In genomic region chr4:68797618-68798017, GRCh38 we compare ENCODE assay signal across 2 cellular contexts.
TF ChIP-seq lines count a peak whose summit lies in the region.

No MANE protein-coding gene starts in this region.

TF ChIP-seq in A549, 52 proteins besides CTCF, POLR2A, EP300 and RAD21 (continued from another document):
- TF ChIP-seq NFE2L2 (conservative IDR thresholded peaks at IDR 0.05; ENCODE audit: low read length) = no peak
- no peak for TF ChIP-seq BCL3 (IDR thresholded peaks at IDR 0.05)
- TF ChIP-seq ZC3H11A (IDR thresholded peaks at IDR 0.05) = no peak
- no peak for TF ChIP-seq RCOR1 (IDR thresholded peaks at IDR 0.05; ENCODE audit: low read depth, low read length)
- no peak for TF ChIP-seq KDM5A (IDR thresholded peaks at IDR 0.05)
- no peak for TF ChIP-seq NR3C1 (IDR thresholded peaks at IDR 0.05)
- no peak for TF ChIP-seq FOSL2 (IDR thresholded peaks at IDR 0.05)
- TF ChIP-seq FOSL2 (CRISPR knock-in tag; IDR thresholded peaks at IDR 0.05) = no peak
- no peak for TF ChIP-seq HES2 (IDR thresholded peaks at IDR 0.05)
- TF ChIP-seq EHMT2 (IDR thresholded peaks at IDR 0.05; ENCODE audit: low read depth) = no peak
- TF ChIP-seq JUNB (IDR thresholded peaks at IDR 0.05) = no peak
- no peak for TF ChIP-seq ATOH8 (CRISPR knock-in tag; IDR thresholded peaks at IDR 0.05; ENCODE audit: low read depth)
- no peak for TF ChIP-seq EHF (CRISPR knock-in tag; IDR thresholded peaks at IDR 0.05)
- no peak for TF ChIP-seq SMC3 (IDR thresholded peaks at IDR 0.05)
- no peak for TF ChIP-seq BHLHE40 (IDR thresholded peaks at IDR 0.05; ENCODE audit: low read depth, low read length)
- TF ChIP-seq CEBPB (IDR thresholded peaks at IDR 0.05) = no peak
- TF ChIP-seq, protein P1, sequence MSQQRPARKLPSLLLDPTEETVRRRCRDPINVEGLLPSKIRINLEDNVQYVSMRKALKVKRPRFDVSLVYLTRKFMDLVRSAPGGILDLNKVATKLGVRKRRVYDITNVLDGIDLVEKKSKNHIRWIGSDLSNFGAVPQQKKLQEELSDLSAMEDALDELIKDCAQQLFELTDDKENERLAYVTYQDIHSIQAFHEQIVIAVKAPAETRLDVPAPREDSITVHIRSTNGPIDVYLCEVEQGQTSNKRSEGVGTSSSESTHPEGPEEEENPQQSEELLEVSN (IDR thresholded peaks at IDR 0.05; ENCODE audit: borderline replicate concordance, low read depth) = no peak
- no peak for TF ChIP-seq PHF8 (IDR thresholded peaks at IDR 0.05; ENCODE audit: borderline replicate concordance, low read depth)

TF ChIP-seq in H1, 55 proteins besides CTCF, POLR2A, EP300 and RAD21 (continued from another document):
- TF ChIP-seq JUND (IDR thresholded peaks at IDR 0.05; ENCODE audit: low read length) = no peak
- no peak for TF ChIP-seq TEAD4 (IDR thresholded peaks at IDR 0.05; ENCODE audit: low read depth, low read length)
- no peak for TF ChIP-seq ZNF274 (IDR thresholded peaks at IDR 0.05; ENCODE audit: borderline replicate concordance, extremely low read depth, low read length)
- TF ChIP-seq CEBPB (IDR thresholded peaks at IDR 0.05; ENCODE audit: low read depth, low read length) = no peak
- TF ChIP-seq TAF1 (IDR thresholded peaks at IDR 0.05; ENCODE audit: low read depth, low read length) = no peak
TF ChIP-seq in H1: peak in this region for 0.
